ENCODE assay signal across 20 cellular contexts in the genomic region with DNA sequence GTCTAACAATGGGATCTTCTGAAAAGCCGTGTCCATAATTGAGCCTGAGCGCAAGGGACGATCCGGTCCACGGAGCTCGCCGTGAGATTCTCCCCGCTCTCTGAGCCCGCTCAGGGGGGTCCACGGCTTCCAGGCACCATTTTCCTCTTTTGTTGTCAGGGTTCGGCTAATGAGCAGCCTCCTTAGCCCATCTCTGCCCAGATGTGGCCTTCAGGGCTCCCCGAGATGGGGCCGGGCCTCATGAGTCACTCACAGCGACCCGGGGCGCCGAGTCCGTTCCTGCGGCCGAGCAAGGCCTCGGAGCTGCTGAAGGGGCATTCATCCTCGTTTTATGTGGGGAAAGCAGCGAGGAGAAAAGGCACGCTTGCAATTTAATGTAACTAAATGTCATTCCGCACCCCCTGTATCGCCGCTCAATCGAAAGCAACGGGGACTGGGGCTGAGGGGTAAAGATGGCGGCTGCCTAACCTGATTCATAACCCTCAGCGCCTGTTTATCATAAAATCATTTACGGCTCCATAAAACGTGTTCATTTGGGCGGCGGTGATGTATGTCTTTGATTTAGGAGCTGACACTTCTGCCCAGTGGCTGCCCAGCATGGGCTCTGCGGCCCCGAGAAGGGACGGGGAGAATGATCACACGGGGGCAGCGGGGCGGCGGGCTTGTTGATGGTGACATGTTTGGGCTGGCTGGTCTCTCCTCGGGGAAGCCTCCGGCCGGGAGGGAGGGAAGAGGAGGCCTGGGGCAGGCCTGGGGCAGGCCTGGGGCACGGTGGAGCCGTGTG.
DNase-seq lines count a peak whose midpoint lies in the region; ATAC-seq and TF ChIP-seq lines count a peak whose summit lies in the region.
"Had no signal": no experiment of that assay in that cellular context is flagged by ENCODE, and none has a peak within 500 bp of the region (broad histone marks: within the 10 kb centered on the region; RNA-seq: fewer than 3 reads in every experiment).

No MANE protein-coding gene starts in this region.

- H3K9me3 ChIP-seq in mesodermal cell (ENCODE audit: control insufficient read depth, low read length), result peaks cover 8% of the 10 kb centered on the region
- H3K9me3 ChIP-seq in aorta (ENCODE audit: control insufficient read depth, low read length), result no peaks in the 10 kb centered on the region
- H3K9me3 ChIP-seq: A549 had no signal

- no peaks in the 10 kb centered on the region for H3K4me1 ChIP-seq in mesodermal cell (ENCODE audit: control insufficient read depth, insufficient read depth, low read length, poor library complexity, severe bottlenecking)
- no peaks in the 10 kb centered on the region for H3K4me1 ChIP-seq in aorta (ENCODE audit: control insufficient read depth in 1 of 2, insufficient read depth in 2 of 2, low read length in 2 of 2)
- H3K4me1 ChIP-seq: A549 had no signal

- H3K36me3 ChIP-seq in mesodermal cell (ENCODE audit: control insufficient read depth, insufficient read depth, low read length) (no peaks in the 10 kb centered on the region), aorta (ENCODE audit: control insufficient read depth in 1 of 2, insufficient read depth in 2 of 2, low read length in 1 of 2) (no peaks in the 10 kb centered on the region)
- H3K36me3 ChIP-seq: BLaER1 treated with 17β-estradiol and CSF1 and Interleukin-3, amounts not matched to agents 10 nM and 100 nM had no signal

- ATAC-seq in aorta (ENCODE audit: low FRiP score), result no peak
- ATAC-seq: A549 had no signal

- DNase-seq in HEK293T (ENCODE audit: extremely low spot score) (no peak), posterior vena cava (ENCODE audit: low spot score) (peak; percentile 62), aorta (peak; percentile 17 to 54), HK-2 (ENCODE audit: unreplicated experiment) (no peak), hepatic stellate cell (ENCODE audit: low spot score) (no peak), NCI-H146 treated with DMSO at 0.1 percent for 48 hours (lab: John Stamatoyannopoulos, UW; ENCODE audit: unreplicated experiment) (no peak)
- DNase-seq: AML-193; CD4-positive, alpha-beta T cell; GOT3; NCI-H1048; NCI-H1417; NCI-H1694 treated with DMSO at 0.1 percent for 48 hours; NCI-H2081; NCI-H2227 treated with DMSO at 0.1 percent for 48 hours; NCI-H526 treated with DMSO at 0.1 percent for 48 hours; SHP77 had no signal

- POLR2A ChIA-PET in HEK293T (lab: Yijun Ruan, JAX), result no interaction called here

- 72 to 83% methylated on average over 42 to 45 of the region's 47 CpGs for WGBS in mesodermal cell (ENCODE audit: insufficient coverage in 2 of 2), 2 experiments
- WGBS in aorta, 2 donors, result 70 to 72% methylated on average over 47 of the region's 47 CpGs

- peak overlapping the region; percentile 29 for H3K27ac ChIP-seq in mesodermal cell (ENCODE audit: low read depth, low read length, severe bottlenecking)
- H3K27ac ChIP-seq in aorta (ENCODE audit: low read depth in 1 of 2, low read length in 2 of 2), result no peak overlapping the region
- H3K27ac ChIP-seq: A549; BLaER1 treated with 17β-estradiol and CSF1 and Interleukin-3, amounts not matched to agents 10 nM and 100 nM; RWPE1 had no signal

- CTCF ChIA-PET in HEK293T (lab: Yijun Ruan, JAX), result no interaction called here

- intact Hi-C loops in posterior vena cava (cut with DNase I), result no loop called here
- intact Hi-C loops in aorta (cut with DNase I), result no loop called here

- H3K27me3 ChIP-seq in aorta (ENCODE audit: control insufficient read depth in 1 of 2, insufficient read depth in 2 of 2, low read length in 1 of 2), result no peaks in the 10 kb centered on the region

- H3K4me3 ChIP-seq in mesodermal cell (ENCODE audit: extremely low read depth, insufficient read depth, low read length, poor library complexity, severe bottlenecking) (no peak overlapping the region), aorta (ENCODE audit: low read length in 2 of 2) (no peak overlapping the region)
- H3K4me3 ChIP-seq: A549; BLaER1 treated with 17β-estradiol and CSF1 and Interleukin-3, amounts not matched to agents 10 nM and 100 nM had no signal

TF ChIP-seq in HEK293T, 16 proteins besides CTCF, POLR2A, EP300 and RAD21:
- TF ChIP-seq, protein P1, sequence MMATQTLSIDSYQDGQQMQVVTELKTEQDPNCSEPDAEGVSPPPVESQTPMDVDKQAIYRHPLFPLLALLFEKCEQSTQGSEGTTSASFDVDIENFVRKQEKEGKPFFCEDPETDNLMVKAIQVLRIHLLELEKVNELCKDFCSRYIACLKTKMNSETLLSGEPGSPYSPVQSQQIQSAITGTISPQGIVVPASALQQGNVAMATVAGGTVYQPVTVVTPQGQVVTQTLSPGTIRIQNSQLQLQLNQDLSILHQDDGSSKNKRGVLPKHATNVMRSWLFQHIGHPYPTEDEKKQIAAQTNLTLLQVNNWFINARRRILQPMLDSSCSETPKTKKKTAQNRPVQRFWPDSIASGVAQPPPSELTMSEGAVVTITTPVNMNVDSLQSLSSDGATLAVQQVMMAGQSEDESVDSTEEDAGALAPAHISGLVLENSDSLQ (IDR thresholded peaks at IDR 0.05), result peak; percentile 66
- no peak for TF ChIP-seq ZNF384 (IDR thresholded peaks at IDR 0.05)

Comparison
In these comparisons a context has a peak if more than half of its experiments do, and no peak if none do; other contexts are left out.
1. DNase-seq: peak in posterior vena cava (single experiment) and aorta (2 of 2); none in HEK293T (single experiment), HK-2 (single experiment), hepatic stellate cell (single experiment) and NCI-H146 treated with DMSO at 0.1 percent for 48 hours (single experiment).